15 cellular contexts compared by ENCODE assay signal in the genomic region with DNA sequence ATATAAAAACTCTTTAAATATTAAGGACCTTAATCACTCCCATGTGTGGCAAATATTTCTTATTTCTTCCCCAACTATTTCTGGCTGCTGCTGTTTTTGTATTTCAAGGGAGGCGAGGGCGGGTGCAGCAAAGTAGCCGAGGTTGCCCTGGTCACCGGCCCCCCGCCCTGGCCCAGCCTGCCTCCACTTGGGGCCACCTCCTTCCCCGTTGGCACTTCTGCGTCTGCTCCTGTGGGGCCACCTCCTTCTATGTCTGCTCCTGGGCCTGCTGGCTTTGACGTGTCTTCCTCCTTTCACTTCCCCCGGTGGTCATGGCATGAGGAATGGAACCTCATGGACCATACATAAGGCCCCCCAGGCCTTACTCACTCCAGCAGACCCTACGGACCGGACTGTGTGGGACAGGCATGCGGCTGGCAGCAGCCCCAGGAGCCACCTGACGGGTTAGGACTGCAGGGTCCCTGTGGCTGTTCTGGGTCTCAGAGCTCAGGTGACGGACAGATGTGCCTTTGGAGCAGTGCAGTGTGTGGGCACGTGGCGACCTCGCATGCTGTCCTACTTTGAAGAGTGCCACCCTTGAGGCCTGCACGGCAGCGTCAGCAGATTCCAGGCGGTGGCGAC. TPM values are rescaled to one million over a fixed set of nuclear protein-coding genes. Genes with fewer than 3 reads are reported as not detected.
A peak's percentile ranks its signal among the peaks of the same experiment; 100 is the strongest.
DNase-seq lines count a peak whose midpoint lies in the region; ATAC-seq and TF ChIP-seq lines count a peak whose summit lies in the region.
"Had no signal": no experiment of that assay in that cellular context is flagged by ENCODE, and none has a peak within 500 bp of the region (broad histone marks: within the 10 kb centered on the region; RNA-seq: fewer than 3 reads in every experiment).

No MANE protein-coding gene starts in this region.

- H3K36me3 ChIP-seq in ascending aorta = peaks cover 12 to 20% of the 10 kb centered on the region in 2 donors
- H3K36me3 ChIP-seq: gastrocnemius medialis had no signal

- no peaks in the 10 kb centered on the region for H3K9me3 ChIP-seq in CD4-positive, alpha-beta T cell (ENCODE audit: control insufficient read depth, low read length)
- no peaks in the 10 kb centered on the region for H3K9me3 ChIP-seq in ascending aorta
- H3K9me3 ChIP-seq: body of pancreas, gastrocnemius medialis had no signal

- intact Hi-C loops in CD4-positive, alpha-beta T cell (cut with DNase I, micrococcal nuclease) = loop anchor here in 1 of 2 experiments (5.0 kb wide), 1 partner anchor 150 kb away; no protein-coding TSS in a partner anchor
- intact Hi-C loops in ascending aorta (cut with DNase I) = no loop called here

- DNase-seq in CD4-positive, alpha-beta T cell = peak in 1 of 10 experiments; percentile 8
- peak; percentile 77 for DNase-seq in MV-4-11 (lab: John Stamatoyannopoulos, UW)
- DNase-seq in fibroblast of the aortic adventitia (ENCODE audit: low read depth) = peak; percentile 63
- peak; percentile 39 for DNase-seq in pons (ENCODE audit: low spot score)
- no peak for DNase-seq in ascending aorta (ENCODE audit: low spot score in 2 of 2)
- no peak for DNase-seq in RKO (ENCODE audit: low spot score)
- no peak for DNase-seq in omental fat pad (ENCODE audit: low spot score)
- DNase-seq: effector memory CD8-positive, alpha-beta T cell; gastrocnemius medialis; NCI-H2227 treated with DMSO at 0.1 percent for 48 hours; PC-3; stimulated activated naive CD4-positive, alpha-beta T cell treated with Interleukin-2 at 50 U/mL for 16 hours; T-helper 2 cell had no signal

- no peak for ATAC-seq in CD4-positive, alpha-beta T cell (ENCODE audit: poor library complexity)
- no peak for ATAC-seq in omental fat pad (ENCODE audit: low FRiP score)
- ATAC-seq: activated T-helper 17 cell treated with anti-CD3 and anti-CD28 coated beads, Interleukin-2, amount 50 U/mL, for 72 hours; body of pancreas; effector memory CD8-positive, alpha-beta T cell had no signal

- POLR2A ChIA-PET in CD4-positive, alpha-beta T cell (lab: Charles Lee) = interaction anchor here (1.4 kb wide), 1 partner anchor 16 kb away, joined by 6 read pairs; no protein-coding TSS in a partner anchor

- H3K4me3 ChIP-seq in fibroblast of the aortic adventitia (ENCODE audit: low read depth, low read length) = no peak overlapping the region
- no peak overlapping the region for H3K4me3 ChIP-seq in ascending aorta
- H3K4me3 ChIP-seq: body of pancreas, gastrocnemius medialis had no signal

- peaks cover 29% of the 10 kb centered on the region for H3K4me1 Mint-ChIP-seq in CD4-positive, alpha-beta T cell (ENCODE audit: low read depth)

- CTCF ChIA-PET in CD4-positive, alpha-beta T cell (lab: Charles Lee) = interaction anchor here (1.2 kb wide), 1 partner anchor 145 kb away, joined by 3 read pairs; a partner anchor contains a TSS

- no peak for TF ChIP-seq CTCF in CD4-positive, alpha-beta T cell (IDR thresholded peaks at IDR 0.05)
- no peak for TF ChIP-seq CTCF in fibroblast of the aortic adventitia (IDR thresholded peaks at IDR 0.05; ENCODE audit: insufficient read depth, low read length)
- no peak for TF ChIP-seq CTCF in ascending aorta (IDR thresholded peaks at IDR 0.05)
- TF ChIP-seq CTCF in omental fat pad (IDR thresholded peaks at IDR 0.05) = no peak

- no peak overlapping the region for H3K27ac ChIP-seq in CD4-positive, alpha-beta T cell (ENCODE audit: low read depth, low read length)
- no peak overlapping the region for H3K27ac ChIP-seq in ascending aorta
- H3K27ac ChIP-seq: body of pancreas, gastrocnemius medialis had no signal

- H3K4me3 Mint-ChIP-seq in CD4-positive, alpha-beta T cell = peak overlapping the region; percentile 9
- H3K4me3 Mint-ChIP-seq: activated T-helper 17 cell treated with anti-CD3 and anti-CD28 coated beads, Interleukin-2, amount 50 U/mL, for 72 hours; effector memory CD8-positive, alpha-beta T cell had no signal

- H3K4me1 ChIP-seq in ascending aorta = peaks cover 0 to 8% of the 10 kb centered on the region in 2 donors

- H3K27me3 Mint-ChIP-seq in CD4-positive, alpha-beta T cell = peaks cover 14% of the 10 kb centered on the region

- no peaks in the 10 kb centered on the region for H3K9me3 Mint-ChIP-seq in CD4-positive, alpha-beta T cell
- H3K9me3 Mint-ChIP-seq: activated T-helper 17 cell treated with anti-CD3 and anti-CD28 coated beads, Interleukin-2, amount 50 U/mL, for 72 hours; effector memory CD8-positive, alpha-beta T cell had no signal

- peak overlapping the region; percentile 79 for H3K27ac Mint-ChIP-seq in CD4-positive, alpha-beta T cell
- H3K27ac Mint-ChIP-seq: activated T-helper 17 cell treated with anti-CD3 and anti-CD28 coated beads, Interleukin-2, amount 50 U/mL, for 72 hours had no signal

- H3K36me3 Mint-ChIP-seq in CD4-positive, alpha-beta T cell (ENCODE audit: low read depth) = no peaks in the 10 kb centered on the region

- H3K27me3 ChIP-seq in CD4-positive, alpha-beta T cell (ENCODE audit: control insufficient read depth, insufficient read depth, low read length) = no peaks in the 10 kb centered on the region
- H3K27me3 ChIP-seq in ascending aorta = no peaks in the 10 kb centered on the region
- H3K27me3 ChIP-seq: body of pancreas had no signal

RNA-seq across cellular contexts. Expression of a gene that starts 5.8 kb away (rescaled TPM):
- not detected for total RNA-seq in CD4-positive, alpha-beta T cell
- total RNA-seq in fibroblast of the aortic adventitia (ENCODE audit: low replicate concordance) = not detected in 2 replicates
- total RNA-seq in ascending aorta = not detected
- total RNA-seq in omental fat pad = not detected
- total RNA-seq: activated T-helper 17 cell treated with anti-CD3 and anti-CD28 coated beads, Interleukin-2, amount 50 U/mL, for 72 hours; PC-3 had no signal

RNA-seq across cellular contexts. Expression of a gene that starts 12.2 kb away (rescaled TPM):
- total RNA-seq in CD4-positive, alpha-beta T cell = 100 to 1,000 TPM; 104 to 109 TPM
- total RNA-seq in fibroblast of the aortic adventitia (ENCODE audit: low replicate concordance) = 29.1 and 29.6 TPM in 2 replicates
- 231 TPM for total RNA-seq in ascending aorta
- total RNA-seq in omental fat pad = 10 to 100 TPM; 29.6 to 59.9 (median 31.5) TPM

RNA-seq across cellular contexts. Expression of a gene that starts 23.8 kb away (rescaled TPM):
- total RNA-seq in CD4-positive, alpha-beta T cell = 1 to 10 TPM; 6.7 to 7.7 TPM
- total RNA-seq in fibroblast of the aortic adventitia (ENCODE audit: low replicate concordance) (0.36 and 0.74 TPM in 2 replicates), ascending aorta (6.9 TPM), omental fat pad (1 to 10 TPM in 3 of 4 donors, under 1 TPM in 1; 0.84 to 3.8 (median 2.1) TPM)

RNA-seq across cellular contexts. Expression of a gene that starts 24.0 kb away (rescaled TPM):
- 10 to 100 TPM; 14.9 to 16.9 TPM for total RNA-seq in CD4-positive, alpha-beta T cell
- 5.2 and 14.3 TPM in 2 replicates for total RNA-seq in fibroblast of the aortic adventitia (ENCODE audit: low replicate concordance)
- total RNA-seq in ascending aorta = 16.7 TPM
- total RNA-seq in omental fat pad = 10 to 100 TPM in 3 of 4 donors, 1 to 10 TPM in 1; 8.3 to 18.3 (median 10.5) TPM

Comparison
In these comparisons a context has a peak if more than half of its experiments do, and no peak if none do; other contexts are left out.
1. DNase-seq: peak in MV-4-11 (single experiment), fibroblast of the aortic adventitia (single experiment) and pons (single experiment); none in ascending aorta (0 of 2), RKO (single experiment) and omental fat pad (single experiment).